ENCODE assay signal across 24 cellular contexts in the genomic region with DNA sequence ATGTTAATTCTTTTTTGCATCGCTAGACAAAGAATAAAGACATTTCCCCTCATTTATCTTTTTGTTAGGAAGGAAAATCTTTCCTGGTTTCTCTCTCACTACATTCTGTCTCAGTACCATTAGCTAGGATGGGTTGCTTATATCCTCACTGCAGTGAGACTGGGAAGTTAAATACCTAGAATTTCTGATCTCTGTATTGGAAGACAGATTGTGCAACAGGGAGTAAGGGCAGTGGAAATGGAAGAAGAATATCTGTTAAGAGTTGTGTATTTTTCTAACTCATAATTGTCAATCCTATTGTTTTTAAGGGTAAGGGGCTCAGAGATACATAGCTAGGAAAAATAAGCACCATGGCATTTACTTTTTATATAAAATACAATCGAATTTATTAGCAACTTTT. TPM values are rescaled to one million over a fixed set of nuclear protein-coding genes. Genes with fewer than 3 reads are reported as not detected.
DNase-seq lines count a peak whose midpoint lies in the region; ATAC-seq and TF ChIP-seq lines count a peak whose summit lies in the region.
"Had no signal": no experiment of that assay in that cellular context is flagged by ENCODE, and none has a peak within 500 bp of the region (broad histone marks: within the 10 kb centered on the region; RNA-seq: fewer than 3 reads in every experiment).

No MANE protein-coding gene starts in this region.

- no peak overlapping the region for H3K4me3 Mint-ChIP-seq in nephron
- no peak overlapping the region for H3K4me3 Mint-ChIP-seq in activated CD4-positive, alpha-beta T cell treated with anti-CD3 and anti-CD28 coated beads, Interleukin-2, amount 10 ng/mL, durations not matched to agents 7 days and 5 days
- H3K4me3 Mint-ChIP-seq: CD14-positive monocyte, H9 had no signal

- peak; percentile 18 for DNase-seq in NCI-H82 (lab: John Stamatoyannopoulos, UW)
- DNase-seq in NCI-H82 treated with DMSO at 0.1 percent for 48 hours (lab: John Stamatoyannopoulos, UW; ENCODE audit: unreplicated experiment) = no peak
- DNase-seq in adipocyte (ENCODE audit: low read depth) = peak; percentile 59
- DNase-seq in activated CD4-positive, alpha-beta T cell treated with anti-CD3 and anti-CD28 coated beads, Interleukin-2, amount 10 ng/mL, durations not matched to agents 7 days and 5 days = no peak
- no peak for DNase-seq in NCI-H1694 treated with DMSO at 0.1 percent for 48 hours (lab: John Stamatoyannopoulos, UW)
- DNase-seq: BE2C, Calu3, DMS153, DND-41, GM23248, H9, Kasumi-1, NCI-H1092 treated with DMSO at 0.1 percent for 48 hours, NCI-H1436, NCI-H187 treated with DMSO at 0.1 percent for 48 hours, NCI-H2171 treated with DMSO at 0.1 percent for 48 hours, NCI-H345, NCI-H510A treated with DMSO at 0.1 percent for 48 hours, SHP77 had no signal

- H3K36me3 Mint-ChIP-seq in nephron (ENCODE audit: low read depth) = peaks cover 19% of the 10 kb centered on the region
- H3K36me3 Mint-ChIP-seq in activated CD4-positive, alpha-beta T cell treated with anti-CD3 and anti-CD28 coated beads, Interleukin-2, amount 10 ng/mL, durations not matched to agents 7 days and 5 days (ENCODE audit: low read depth) = no peaks in the 10 kb centered on the region
- H3K36me3 Mint-ChIP-seq: CD14-positive monocyte had no signal

- H3K4me3 ChIP-seq in adipocyte (ENCODE audit: low read length) = no peak overlapping the region
- H3K4me3 ChIP-seq: GM23248, K562 had no signal

- H3K4me1 Mint-ChIP-seq in nephron = peaks cover 16% of the 10 kb centered on the region
- no peaks in the 10 kb centered on the region for H3K4me1 Mint-ChIP-seq in activated CD4-positive, alpha-beta T cell treated with anti-CD3 and anti-CD28 coated beads, Interleukin-2, amount 10 ng/mL, durations not matched to agents 7 days and 5 days
- H3K4me1 Mint-ChIP-seq: CD14-positive monocyte had no signal

- POLR2A ChIA-PET in activated CD4-positive, alpha-beta T cell treated with anti-CD3 and anti-CD28 coated beads, Interleukin-2, amount 10 ng/mL, durations not matched to agents 7 days and 5 days (lab: Charles Lee) = no interaction called here

- no peaks in the 10 kb centered on the region for H3K36me3 ChIP-seq in adipocyte (ENCODE audit: control insufficient read depth, insufficient read depth, low read length, severe bottlenecking)
- H3K36me3 ChIP-seq: BE2C had no signal

- no peaks in the 10 kb centered on the region for H3K27me3 Mint-ChIP-seq in nephron (ENCODE audit: low read depth)
- H3K27me3 Mint-ChIP-seq in activated CD4-positive, alpha-beta T cell treated with anti-CD3 and anti-CD28 coated beads, Interleukin-2, amount 10 ng/mL, durations not matched to agents 7 days and 5 days = no peaks in the 10 kb centered on the region

- no peaks in the 10 kb centered on the region for H3K27me3 ChIP-seq in adipocyte (replicated peaks; ENCODE audit: control insufficient read depth, insufficient read depth, low read length)
- H3K27me3 ChIP-seq: BE2C had no signal

- CTCF ChIA-PET in activated CD4-positive, alpha-beta T cell treated with anti-CD3 and anti-CD28 coated beads, Interleukin-2, amount 10 ng/mL, durations not matched to agents 7 days and 5 days (lab: Charles Lee) = no interaction called here

- H3K9me3 Mint-ChIP-seq in nephron = peaks cover 8% of the 10 kb centered on the region
- H3K9me3 Mint-ChIP-seq in activated CD4-positive, alpha-beta T cell treated with anti-CD3 and anti-CD28 coated beads, Interleukin-2, amount 10 ng/mL, durations not matched to agents 7 days and 5 days = no peaks in the 10 kb centered on the region

- TF ChIP-seq CTCF in nephron (IDR thresholded peaks at IDR 0.05; ENCODE audit: unreplicated experiment in 3 of 3) = no peak

- no peak overlapping the region for H3K9ac ChIP-seq in adipocyte (ENCODE audit: low read length)
- H3K9ac ChIP-seq: GM23248 had no signal

- H3K9me3 ChIP-seq in adipocyte (ENCODE audit: control insufficient read depth, low read length) = no peaks in the 10 kb centered on the region
- H3K9me3 ChIP-seq: BE2C had no signal

- H3K27ac Mint-ChIP-seq in nephron = peak overlapping the region in 2 of 3 experiments; percentile 58 to 78
- no peak overlapping the region for H3K27ac Mint-ChIP-seq in activated CD4-positive, alpha-beta T cell treated with anti-CD3 and anti-CD28 coated beads, Interleukin-2, amount 10 ng/mL, durations not matched to agents 7 days and 5 days
- H3K27ac Mint-ChIP-seq: CD14-positive monocyte had no signal

- H3K4me1 ChIP-seq in adipocyte (ENCODE audit: control insufficient read depth, insufficient read depth, low read length) = no peaks in the 10 kb centered on the region

- ATAC-seq in HG03196 (IDR thresholded peaks at IDR 0.05; ENCODE audit: unreplicated experiment) = no peak
- ATAC-seq in GM18517 (IDR thresholded peaks at IDR 0.05; ENCODE audit: unreplicated experiment) = no peak
- ATAC-seq: K562 had no signal

RNA-seq across cellular contexts. Expression of a gene that starts 19.6 kb away (rescaled TPM):
- 1 to 10 TPM; 2.0 to 2.6 TPM for total RNA-seq in activated CD4-positive, alpha-beta T cell treated with anti-CD3 and anti-CD28 coated beads, Interleukin-2, amount 10 ng/mL, durations not matched to agents 7 days and 5 days

Comparison
In these comparisons a context has a peak if more than half of its experiments do, and no peak if none do; other contexts are left out.
1. DNase-seq: peak in NCI-H82 (single experiment) and adipocyte (single experiment); none in NCI-H82 treated with DMSO at 0.1 percent for 48 hours (single experiment), activated CD4-positive, alpha-beta T cell treated with anti-CD3 and anti-CD28 coated beads, Interleukin-2, amount 10 ng/mL, durations not matched to agents 7 days and 5 days (single experiment) and NCI-H1694 treated with DMSO at 0.1 percent for 48 hours (single experiment).